Comparison of ENCODE assay signal across 8 cellular contexts in the genomic region with DNA sequence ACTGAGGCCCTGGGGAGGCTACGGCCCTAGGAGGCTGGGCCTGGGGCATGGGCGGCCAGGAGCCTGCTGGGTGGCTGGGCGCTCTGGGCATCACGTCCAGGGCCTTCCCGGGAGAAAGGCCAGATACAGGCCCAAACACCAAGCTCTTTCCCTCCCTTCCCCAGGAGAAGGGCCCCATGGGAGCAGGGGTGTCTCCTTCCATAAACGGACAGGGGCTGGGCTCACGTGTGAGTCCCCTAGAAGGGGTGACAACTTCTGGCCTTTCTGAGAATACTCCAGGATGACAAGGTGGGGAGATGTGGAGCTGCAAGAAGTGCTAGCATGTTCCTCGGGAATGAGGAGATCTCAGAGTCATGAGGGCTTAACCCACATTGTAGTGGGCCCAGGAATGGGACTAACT. TPM values are rescaled to one million over a fixed set of nuclear protein-coding genes. Genes with fewer than 3 reads are reported as not detected.
"Had no signal": no experiment of that assay in that cellular context is flagged by ENCODE, and none has a peak within 500 bp of the region (broad histone marks: within the 10 kb centered on the region; RNA-seq: fewer than 3 reads in every experiment).

No MANE protein-coding gene starts in this region.

- H2AFZ ChIP-seq: GM23248 had no signal

- H3K4me3 ChIP-seq: GM23248, HAP-1, K562 had no signal

- H3K9ac ChIP-seq: GM23248 had no signal

- H3K27ac ChIP-seq: GM23248 had no signal

- H3K4me1 ChIP-seq: HAP-1 had no signal

- H3K9me3 ChIP-seq: HAP-1 had no signal

- DNase-seq: GM23248, GOT3, H7, HFFc6, IMR-90 had no signal

- H3K36me3 ChIP-seq: HAP-1 had no signal

RNA-seq across cellular contexts. Expression of a gene that starts 19.5 kb away (rescaled TPM):
- total RNA-seq: GM23248, H4, H7, HFFc6, IMR-90, K562 had no signal
- polyA plus RNA-seq: GM23248, IMR-90, K562 had no signal

RNA-seq across cellular contexts. Expression of a gene that starts 23.5 kb away (rescaled TPM):
- total RNA-seq: GM23248, H4, H7, HFFc6, IMR-90, K562 had no signal
- polyA plus RNA-seq: GM23248, IMR-90, K562 had no signal

RNA-seq across cellular contexts. Expression of a gene that starts 37.6 kb away (rescaled TPM):
- total RNA-seq: GM23248, IMR-90 had no signal
- polyA plus RNA-seq: IMR-90 had no signal
